In the genomic region with DNA sequence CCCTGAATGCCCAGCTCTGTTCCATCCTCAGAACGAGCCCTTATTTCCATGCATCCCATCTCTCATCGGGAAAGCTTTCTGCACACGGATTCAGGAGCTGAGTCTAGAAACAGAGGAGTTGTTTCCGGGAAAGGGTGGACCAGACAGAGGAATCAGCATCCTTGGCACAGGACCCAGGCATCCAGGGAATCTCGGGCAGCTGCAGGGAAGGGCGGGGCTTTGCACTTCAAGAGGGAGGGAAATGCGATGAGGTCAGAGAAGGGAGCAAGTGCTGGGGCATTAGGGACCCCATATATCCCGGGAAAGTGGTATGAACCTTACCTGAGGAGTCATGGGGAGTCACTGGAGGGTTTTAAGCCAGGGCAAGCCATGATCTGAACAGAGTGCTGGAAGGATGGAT, we compare ENCODE assay signal across 22 cellular contexts.
"Had no signal": no experiment of that assay in that cellular context is flagged by ENCODE, and none has a peak within 500 bp of the region (broad histone marks: within the 10 kb centered on the region; RNA-seq: fewer than 3 reads in every experiment).

No MANE protein-coding gene starts in this region.

- H3K27me3 ChIP-seq: foreskin keratinocyte had no signal

- FAIRE-seq: colon, endothelial cell of umbilical vein, islet of Langerhans, keratinocyte had no signal

- H3K4me3 ChIP-seq: coronary artery, dorsolateral prefrontal cortex, esophagus muscularis mucosa, gastrocnemius medialis, heart right ventricle, left lung, lower lobe of right lung, mucosa of descending colon had no signal

- DNase-seq: dermis blood vessel endothelial cell; dorsolateral prefrontal cortex; effector CD4-positive, alpha-beta T cell; effector memory CD4-positive, alpha-beta T cell; foreskin keratinocyte; gastrocnemius medialis; glutamatergic neuron; head of caudate nucleus; heart right ventricle; hippocampal formation; left cardiac atrium; left lung; left ventricle myocardium superior; lower lobe of right lung; mesenchymal stem cell; mucosa of descending colon had no signal

- H3K9me3 ChIP-seq: gastrocnemius medialis had no signal

- H3K36me3 ChIP-seq: esophagus muscularis mucosa, gastrocnemius medialis, heart right ventricle, left lung, lower lobe of right lung had no signal

- H3K27ac ChIP-seq: coronary artery, dorsolateral prefrontal cortex, esophagus muscularis mucosa, foreskin keratinocyte, gastrocnemius medialis, heart right ventricle, left lung, lower lobe of right lung had no signal

- H3K4me1 ChIP-seq: esophagus muscularis mucosa, foreskin keratinocyte, gastrocnemius medialis, heart right ventricle, left lung, lower lobe of right lung had no signal
